1 cellular context compared by ENCODE assay signal in genomic region chr16:49698931-49699715, GRCh38.
TF ChIP-seq lines count a peak whose summit lies in the region.

No MANE protein-coding gene starts in this region.

TF ChIP-seq in HEK293, 187 proteins besides CTCF, POLR2A, EP300 and RAD21 (continued from another document):
- TF ChIP-seq, protein P1, sequence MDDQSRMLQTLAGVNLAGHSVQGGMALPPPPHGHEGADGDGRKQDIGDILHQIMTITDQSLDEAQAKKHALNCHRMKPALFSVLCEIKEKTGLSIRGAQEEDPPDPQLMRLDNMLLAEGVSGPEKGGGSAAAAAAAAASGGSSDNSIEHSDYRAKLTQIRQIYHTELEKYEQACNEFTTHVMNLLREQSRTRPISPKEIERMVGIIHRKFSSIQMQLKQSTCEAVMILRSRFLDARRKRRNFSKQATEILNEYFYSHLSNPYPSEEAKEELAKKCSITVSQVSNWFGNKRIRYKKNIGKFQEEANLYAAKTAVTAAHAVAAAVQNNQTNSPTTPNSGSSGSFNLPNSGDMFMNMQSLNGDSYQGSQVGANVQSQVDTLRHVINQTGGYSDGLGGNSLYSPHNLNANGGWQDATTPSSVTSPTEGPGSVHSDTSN (CRISPR knock-in tag; IDR thresholded peaks at IDR 0.05): no peak
- TF ChIP-seq, protein P2, sequence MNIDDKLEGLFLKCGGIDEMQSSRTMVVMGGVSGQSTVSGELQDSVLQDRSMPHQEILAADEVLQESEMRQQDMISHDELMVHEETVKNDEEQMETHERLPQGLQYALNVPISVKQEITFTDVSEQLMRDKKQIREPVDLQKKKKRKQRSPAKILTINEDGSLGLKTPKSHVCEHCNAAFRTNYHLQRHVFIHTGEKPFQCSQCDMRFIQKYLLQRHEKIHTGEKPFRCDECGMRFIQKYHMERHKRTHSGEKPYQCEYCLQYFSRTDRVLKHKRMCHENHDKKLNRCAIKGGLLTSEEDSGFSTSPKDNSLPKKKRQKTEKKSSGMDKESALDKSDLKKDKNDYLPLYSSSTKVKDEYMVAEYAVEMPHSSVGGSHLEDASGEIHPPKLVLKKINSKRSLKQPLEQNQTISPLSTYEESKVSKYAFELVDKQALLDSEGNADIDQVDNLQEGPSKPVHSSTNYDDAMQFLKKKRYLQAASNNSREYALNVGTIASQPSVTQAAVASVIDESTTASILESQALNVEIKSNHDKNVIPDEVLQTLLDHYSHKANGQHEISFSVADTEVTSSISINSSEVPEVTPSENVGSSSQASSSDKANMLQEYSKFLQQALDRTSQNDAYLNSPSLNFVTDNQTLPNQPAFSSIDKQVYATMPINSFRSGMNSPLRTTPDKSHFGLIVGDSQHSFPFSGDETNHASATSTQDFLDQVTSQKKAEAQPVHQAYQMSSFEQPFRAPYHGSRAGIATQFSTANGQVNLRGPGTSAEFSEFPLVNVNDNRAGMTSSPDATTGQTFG (tag by site-specific recombination; IDR thresholded peaks at IDR 0.05; ENCODE audit: borderline replicate concordance): no peak
- TF ChIP-seq ZNF138 (tag by site-specific recombination; IDR thresholded peaks at IDR 0.05; ENCODE audit: borderline replicate concordance) (no peak), GLIS1 (tag by site-specific recombination; IDR thresholded peaks at IDR 0.05) (peak; percentile 90), ZNF660 (tag by site-specific recombination; IDR thresholded peaks at IDR 0.05) (0 out of 2 replicates have a peak, but pooled peaks have one; percentile 15), MZF1 (tag by site-specific recombination; IDR thresholded peaks at IDR 0.05; ENCODE audit: borderline replicate concordance) (peak; percentile 57; the same call in 1 of the 2 replicates), ZNF776 (tag by site-specific recombination; IDR thresholded peaks at IDR 0.05; ENCODE audit: borderline replicate concordance) (no peak), BCL11A (tag by site-specific recombination; IDR thresholded peaks at IDR 0.05; ENCODE audit: low read depth) (no peak), KLF8 (tag by site-specific recombination; IDR thresholded peaks at IDR 0.05) (0 out of 2 replicates have a peak, but pooled peaks have one; percentile 34), MYNN (tag by site-specific recombination; IDR thresholded peaks at IDR 0.05; ENCODE audit: borderline replicate concordance) (no peak), RBAK (tag by site-specific recombination; IDR thresholded peaks at IDR 0.05) (no peak), KLF10 (tag by site-specific recombination; IDR thresholded peaks at IDR 0.05) (no peak), ZNF423 (tag by site-specific recombination; IDR thresholded peaks at IDR 0.05) (peak; percentile 90), ZNF311 (tag by site-specific recombination; IDR thresholded peaks at IDR 0.05; ENCODE audit: borderline replicate concordance) (no peak), ZBTB11 (tag by site-specific recombination; conservative IDR thresholded peaks at IDR 0.05; ENCODE audit: low read depth) (no peak), ZBTB49 (tag by site-specific recombination; IDR thresholded peaks at IDR 0.05; ENCODE audit: low read depth) (no peak), ZBTB7A (tag by site-specific recombination; IDR thresholded peaks at IDR 0.05; ENCODE audit: low read depth) (no peak), ZEB2 (tag by site-specific recombination; IDR thresholded peaks at IDR 0.05) (no peak), SP2 (tag by site-specific recombination; IDR thresholded peaks at IDR 0.05) (no peak), ZNF623 (tag by site-specific recombination; IDR thresholded peaks at IDR 0.05) (no peak), TRIM28 (IDR thresholded peaks at IDR 0.05; ENCODE audit: borderline replicate concordance, low read length) (no peak), ZNF843 (tag by site-specific recombination; IDR thresholded peaks at IDR 0.05) (peak; percentile 54; the same call in 1 of the 2 replicates), SP7 (tag by site-specific recombination; IDR thresholded peaks at IDR 0.05) (peak; percentile 39; the same call in 1 of the 2 replicates), ZNF416 (tag by site-specific recombination; IDR thresholded peaks at IDR 0.05) (no peak), GFI1B (tag by site-specific recombination; IDR thresholded peaks at IDR 0.05) (no peak), ZNF366 (tag by site-specific recombination; conservative IDR thresholded peaks at IDR 0.05) (no peak), MEIS1 (CRISPR knock-in tag; IDR thresholded peaks at IDR 0.05; ENCODE audit: borderline replicate concordance) (no peak), ZNF266 (tag by site-specific recombination; IDR thresholded peaks at IDR 0.05; ENCODE audit: low read depth) (no peak), ZNF341 (tag by site-specific recombination; IDR thresholded peaks at IDR 0.05; ENCODE audit: low read depth) (no peak), ZNF629 (tag by site-specific recombination; IDR thresholded peaks at IDR 0.05) (peak; percentile 66), ZNF585B (tag by site-specific recombination; IDR thresholded peaks at IDR 0.05) (no peak), ZNF544 (tag by site-specific recombination; IDR thresholded peaks at IDR 0.05) (no peak), ZNF214 (tag by site-specific recombination; IDR thresholded peaks at IDR 0.05; ENCODE audit: borderline replicate concordance) (no peak), BCL11B (tag by site-specific recombination; IDR thresholded peaks at IDR 0.05; ENCODE audit: low read depth) (no peak), ZIC2 (tag by site-specific recombination; IDR thresholded peaks at IDR 0.05) (peak; percentile 45), ZNF335 (tag by site-specific recombination; conservative IDR thresholded peaks at IDR 0.05) (peak; percentile 98), IKZF3 (tag by site-specific recombination; IDR thresholded peaks at IDR 0.05) (no peak)
- TF ChIP-seq, protein P3, sequence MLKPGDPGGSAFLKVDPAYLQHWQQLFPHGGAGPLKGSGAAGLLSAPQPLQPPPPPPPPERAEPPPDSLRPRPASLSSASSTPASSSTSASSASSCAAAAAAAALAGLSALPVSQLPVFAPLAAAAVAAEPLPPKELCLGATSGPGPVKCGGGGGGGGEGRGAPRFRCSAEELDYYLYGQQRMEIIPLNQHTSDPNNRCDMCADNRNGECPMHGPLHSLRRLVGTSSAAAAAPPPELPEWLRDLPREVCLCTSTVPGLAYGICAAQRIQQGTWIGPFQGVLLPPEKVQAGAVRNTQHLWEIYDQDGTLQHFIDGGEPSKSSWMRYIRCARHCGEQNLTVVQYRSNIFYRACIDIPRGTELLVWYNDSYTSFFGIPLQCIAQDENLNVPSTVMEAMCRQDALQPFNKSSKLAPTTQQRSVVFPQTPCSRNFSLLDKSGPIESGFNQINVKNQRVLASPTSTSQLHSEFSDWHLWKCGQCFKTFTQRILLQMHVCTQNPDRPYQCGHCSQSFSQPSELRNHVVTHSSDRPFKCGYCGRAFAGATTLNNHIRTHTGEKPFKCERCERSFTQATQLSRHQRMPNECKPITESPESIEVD (tag by site-specific recombination; IDR thresholded peaks at IDR 0.05): peak; percentile 97
- TF ChIP-seq, protein P4, sequence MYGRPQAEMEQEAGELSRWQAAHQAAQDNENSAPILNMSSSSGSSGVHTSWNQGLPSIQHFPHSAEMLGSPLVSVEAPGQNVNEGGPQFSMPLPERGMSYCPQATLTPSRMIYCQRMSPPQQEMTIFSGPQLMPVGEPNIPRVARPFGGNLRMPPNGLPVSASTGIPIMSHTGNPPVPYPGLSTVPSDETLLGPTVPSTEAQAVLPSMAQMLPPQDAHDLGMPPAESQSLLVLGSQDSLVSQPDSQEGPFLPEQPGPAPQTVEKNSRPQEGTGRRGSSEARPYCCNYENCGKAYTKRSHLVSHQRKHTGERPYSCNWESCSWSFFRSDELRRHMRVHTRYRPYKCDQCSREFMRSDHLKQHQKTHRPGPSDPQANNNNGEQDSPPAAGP (tag by site-specific recombination; IDR thresholded peaks at IDR 0.05): no peak
- TF ChIP-seq, protein P5, sequence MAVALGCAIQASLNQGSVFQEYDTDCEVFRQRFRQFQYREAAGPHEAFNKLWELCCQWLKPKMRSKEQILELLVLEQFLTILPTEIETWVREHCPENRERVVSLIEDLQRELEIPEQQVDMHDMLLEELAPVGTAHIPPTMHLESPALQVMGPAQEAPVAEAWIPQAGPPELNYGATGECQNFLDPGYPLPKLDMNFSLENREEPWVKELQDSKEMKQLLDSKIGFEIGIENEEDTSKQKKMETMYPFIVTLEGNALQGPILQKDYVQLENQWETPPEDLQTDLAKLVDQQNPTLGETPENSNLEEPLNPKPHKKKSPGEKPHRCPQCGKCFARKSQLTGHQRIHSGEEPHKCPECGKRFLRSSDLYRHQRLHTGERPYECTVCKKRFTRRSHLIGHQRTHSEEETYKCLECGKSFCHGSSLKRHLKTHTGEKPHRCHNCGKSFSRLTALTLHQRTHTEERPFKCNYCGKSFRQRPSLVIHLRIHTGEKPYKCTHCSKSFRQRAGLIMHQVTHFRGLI (tag by site-specific recombination; IDR thresholded peaks at IDR 0.05): no peak
- TF ChIP-seq, protein P6, sequence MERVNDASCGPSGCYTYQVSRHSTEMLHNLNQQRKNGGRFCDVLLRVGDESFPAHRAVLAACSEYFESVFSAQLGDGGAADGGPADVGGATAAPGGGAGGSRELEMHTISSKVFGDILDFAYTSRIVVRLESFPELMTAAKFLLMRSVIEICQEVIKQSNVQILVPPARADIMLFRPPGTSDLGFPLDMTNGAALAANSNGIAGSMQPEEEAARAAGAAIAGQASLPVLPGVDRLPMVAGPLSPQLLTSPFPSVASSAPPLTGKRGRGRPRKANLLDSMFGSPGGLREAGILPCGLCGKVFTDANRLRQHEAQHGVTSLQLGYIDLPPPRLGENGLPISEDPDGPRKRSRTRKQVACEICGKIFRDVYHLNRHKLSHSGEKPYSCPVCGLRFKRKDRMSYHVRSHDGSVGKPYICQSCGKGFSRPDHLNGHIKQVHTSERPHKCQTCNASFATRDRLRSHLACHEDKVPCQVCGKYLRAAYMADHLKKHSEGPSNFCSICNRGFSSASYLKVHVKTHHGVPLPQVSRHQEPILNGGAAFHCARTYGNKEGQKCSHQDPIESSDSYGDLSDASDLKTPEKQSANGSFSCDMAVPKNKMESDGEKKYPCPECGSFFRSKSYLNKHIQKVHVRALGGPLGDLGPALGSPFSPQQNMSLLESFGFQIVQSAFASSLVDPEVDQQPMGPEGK (tag by site-specific recombination; IDR thresholded peaks at IDR 0.05): peak; percentile 82
- TF ChIP-seq, protein P7, sequence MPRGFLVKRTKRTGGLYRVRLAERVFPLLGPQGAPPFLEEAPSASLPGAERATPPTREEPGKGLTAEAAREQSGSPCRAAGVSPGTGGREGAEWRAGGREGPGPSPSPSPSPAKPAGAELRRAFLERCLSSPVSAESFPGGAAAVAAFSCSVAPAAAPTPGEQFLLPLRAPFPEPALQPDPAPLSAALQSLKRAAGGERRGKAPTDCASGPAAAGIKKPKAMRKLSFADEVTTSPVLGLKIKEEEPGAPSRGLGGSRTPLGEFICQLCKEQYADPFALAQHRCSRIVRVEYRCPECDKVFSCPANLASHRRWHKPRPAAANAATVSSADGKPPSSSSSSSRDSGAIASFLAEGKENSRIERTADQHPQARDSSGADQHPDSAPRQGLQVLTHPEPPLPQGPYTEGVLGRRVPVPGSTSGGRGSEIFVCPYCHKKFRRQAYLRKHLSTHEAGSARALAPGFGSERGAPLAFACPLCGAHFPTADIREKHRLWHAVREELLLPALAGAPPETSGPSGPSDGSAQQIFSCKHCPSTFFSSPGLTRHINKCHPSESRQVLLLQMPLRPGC (tag by site-specific recombination; IDR thresholded peaks at IDR 0.05): no peak
